ENCODE assay signal across 21 cellular contexts in genomic region chr7:159227433-159227832, GRCh38.
DNase-seq lines count a peak whose midpoint lies in the region; ATAC-seq and TF ChIP-seq lines count a peak whose summit lies in the region.
"Had no signal": no experiment of that assay in that cellular context is flagged by ENCODE, and none has a peak within 500 bp of the region (broad histone marks: within the 10 kb centered on the region; RNA-seq: fewer than 3 reads in every experiment).

No MANE protein-coding gene starts in this region.

- TF ChIP-seq CTCF in upper lobe of right lung (IDR thresholded peaks at IDR 0.05) (no peak), tibial artery (IDR thresholded peaks at IDR 0.05) (no peak)

- H3K4me3 ChIP-seq in upper lobe of right lung, result no peak overlapping the region
- H3K4me3 ChIP-seq in tibial artery, result no peak overlapping the region
- H3K4me3 ChIP-seq: lung, right lobe of liver had no signal

- intact Hi-C loops in upper lobe of right lung (cut with DNase I) (no loop called here), tibial artery (cut with DNase I; ENCODE audit: low total_unique reads) (no loop called here)

- ATAC-seq in upper lobe of right lung (peak; percentile 68), GM21619 (IDR thresholded peaks at IDR 0.05; ENCODE audit: unreplicated experiment) (no peak)
- ATAC-seq: activated CD4-positive, alpha-beta T cell treated with anti-CD3 and anti-CD28 coated beads for 36 hours; activated T-cell treated with anti-CD3 and anti-CD28 coated beads, Interleukin-2, amount 50 U/mL, for 4 hours; right lobe of liver; stimulated activated memory B cell treated with anti-CD40 and anti-IgM and Interleukin-4, amounts not matched to agents 10 μg/mL and 1 μg/mL and 100 μg/mL, for 72 hours had no signal

- H3K27me3 ChIP-seq in upper lobe of right lung (no peaks in the 10 kb centered on the region), tibial artery (no peaks in the 10 kb centered on the region)
- H3K27me3 ChIP-seq: right lobe of liver had no signal

- no peak overlapping the region for H3K27ac ChIP-seq in upper lobe of right lung
- no peak overlapping the region for H3K27ac ChIP-seq in tibial artery
- H3K27ac ChIP-seq: right lobe of liver had no signal

- DNase-seq in NCI-H524 (lab: John Stamatoyannopoulos, UW) (peak; percentile 25 to 52), NCI-H524 treated with DMSO at 0.1 percent for 48 hours (lab: John Stamatoyannopoulos, UW) (no peak), RKO (ENCODE audit: low spot score) (peak; percentile 40), kidney glomerular epithelial cell (lab: John Stamatoyannopoulos, UW) (peak; percentile 29), upper lobe of right lung (no peak), SIG-M5 (lab: John Stamatoyannopoulos, UW) (no peak), tibial artery (no peak)
- DNase-seq: activated CD4-positive, alpha-beta T cell treated with anti-CD3 and anti-CD28 coated beads for 36 hours; activated naive CD4-positive, alpha-beta T cell treated with Interleukin-2 at 50 U/mL for 16 hours; activated T-cell treated with anti-CD3 and anti-CD28 coated beads, Interleukin-2, amount 50 U/mL, for 4 hours; CD4-positive, alpha-beta memory T cell; glutamatergic neuron; HCEC 1CT; MM.1S; NCI-H1417 treated with DMSO at 0.1 percent for 48 hours; NCI-H446; right lobe of liver; stimulated activated CD4-positive, alpha-beta T cell treated with anti-CD3 and anti-CD28 coated beads, Interleukin-4, amount 100 ng/mL, for 4 hours had no signal

- H3K9me3 ChIP-seq in upper lobe of right lung, result no peaks in the 10 kb centered on the region
- H3K9me3 ChIP-seq in tibial artery, result no peaks in the 10 kb centered on the region
- H3K9me3 ChIP-seq: right lobe of liver had no signal

- H3K36me3 ChIP-seq in upper lobe of right lung, result no peaks in the 10 kb centered on the region
- H3K36me3 ChIP-seq in tibial artery, result no peaks in the 10 kb centered on the region
- H3K36me3 ChIP-seq: right lobe of liver had no signal

- H3K4me1 ChIP-seq in upper lobe of right lung, result no peaks in the 10 kb centered on the region
- H3K4me1 ChIP-seq in tibial artery, result peaks cover 0 to 16% (median 8%) of the 10 kb centered on the region in 4 donors
- H3K4me1 ChIP-seq: right lobe of liver had no signal

Comparison
In these comparisons a context has a peak if more than half of its experiments do, and no peak if none do; other contexts are left out.
1. DNase-seq: peak in NCI-H524 (2 of 2), RKO (single experiment) and kidney glomerular epithelial cell (single experiment); none in NCI-H524 treated with DMSO at 0.1 percent for 48 hours (single experiment), upper lobe of right lung (single experiment), SIG-M5 (single experiment) and tibial artery (0 of 2).